In genomic region chr6:137884857-137885256, GRCh38 we compare ENCODE assay signal across 7 cellular contexts. TPM values are rescaled to one million over a fixed set of nuclear protein-coding genes. Genes with fewer than 3 reads are reported as not detected.
DNase-seq lines count a peak whose midpoint lies in the region; ATAC-seq and TF ChIP-seq lines count a peak whose summit lies in the region.
"Not testable (repeated sequence)": the region's sequence is repeated elsewhere in the genome, so short reads cannot be mapped to it uniquely, and the experiment has no call there.

No MANE protein-coding gene starts in this region.

- not testable (repeated sequence) for TF ChIP-seq CTCF in activated CD8-positive, alpha-beta T cell treated with anti-CD3 and anti-CD28 coated beads for 36 hours (IDR thresholded peaks at IDR 0.05); natural killer cell (IDR thresholded peaks at IDR 0.05)

- H3K27ac Mint-ChIP-seq in CD4-positive, alpha-beta memory T cell, result peak overlapping the region; percentile 22 to 99 (median 67)
- H3K27ac Mint-ChIP-seq in T-helper 17 cell (peak overlapping the region; percentile 96), natural killer cell (peak overlapping the region in 1 of 2 donors; percentile 89)
- H3K27ac Mint-ChIP-seq in activated CD8-positive, alpha-beta T cell treated with anti-CD3 and anti-CD28 coated beads for 36 hours, result peak overlapping the region; percentile 51
- peak overlapping the region; percentile 34 for H3K27ac Mint-ChIP-seq in activated naive CD4-positive, alpha-beta T cell treated with anti-CD3 and anti-CD28 coated beads for 36 hours
- H3K27ac Mint-ChIP-seq in activated naive CD8-positive, alpha-beta T cell treated with anti-CD3 and anti-CD28 coated beads for 36 hours, result peak overlapping the region; percentile 68
- peak overlapping the region; percentile 97 to 100 for H3K27ac Mint-ChIP-seq in effector memory CD8-positive, alpha-beta T cell

- intact Hi-C loops in CD4-positive, alpha-beta memory T cell (cut with micrococcal nuclease); activated CD8-positive, alpha-beta T cell treated with anti-CD3 and anti-CD28 coated beads for 36 hours (cut with micrococcal nuclease); activated naive CD4-positive, alpha-beta T cell treated with anti-CD3 and anti-CD28 coated beads for 36 hours (cut with micrococcal nuclease); natural killer cell (cut with micrococcal nuclease): not testable (repeated sequence)

- peaks cover 46% of the 10 kb centered on the region for H3K4me1 ChIP-seq in CD4-positive, alpha-beta memory T cell (ENCODE audit: insufficient read depth, low read length)

- H3K9me3 Mint-ChIP-seq in CD4-positive, alpha-beta memory T cell, result peaks cover 0 to 55% (median 4%) of the 10 kb centered on the region in 8 donors
- peaks cover 20% of the 10 kb centered on the region for H3K9me3 Mint-ChIP-seq in activated CD8-positive, alpha-beta T cell treated with anti-CD3 and anti-CD28 coated beads for 36 hours
- peaks cover 19% of the 10 kb centered on the region for H3K9me3 Mint-ChIP-seq in activated naive CD4-positive, alpha-beta T cell treated with anti-CD3 and anti-CD28 coated beads for 36 hours
- H3K9me3 Mint-ChIP-seq in activated naive CD8-positive, alpha-beta T cell treated with anti-CD3 and anti-CD28 coated beads for 36 hours, result peaks cover 30% of the 10 kb centered on the region
- H3K9me3 Mint-ChIP-seq in effector memory CD8-positive, alpha-beta T cell; natural killer cell: not testable (repeated sequence)

- H3K9me3 ChIP-seq in CD4-positive, alpha-beta memory T cell (ENCODE audit: control insufficient read depth in 1 of 2, low read length in 2 of 2); T-helper 17 cell (ENCODE audit: control insufficient read depth, low read length, poor library complexity, severe bottlenecking): not testable (repeated sequence)

- H3K4me1 Mint-ChIP-seq in CD4-positive, alpha-beta memory T cell, result peaks cover 24 to 70% (median 44%) of the 10 kb centered on the region in 4 donors
- H3K4me1 Mint-ChIP-seq in T-helper 17 cell, result peaks cover 38% of the 10 kb centered on the region
- H3K4me1 Mint-ChIP-seq in activated CD8-positive, alpha-beta T cell treated with anti-CD3 and anti-CD28 coated beads for 36 hours (ENCODE audit: low read depth), result peaks cover 51% of the 10 kb centered on the region
- peaks cover 42% of the 10 kb centered on the region for H3K4me1 Mint-ChIP-seq in activated naive CD4-positive, alpha-beta T cell treated with anti-CD3 and anti-CD28 coated beads for 36 hours (ENCODE audit: low read depth)
- H3K4me1 Mint-ChIP-seq in activated naive CD8-positive, alpha-beta T cell treated with anti-CD3 and anti-CD28 coated beads for 36 hours, result peaks cover 41% of the 10 kb centered on the region
- H3K4me1 Mint-ChIP-seq in effector memory CD8-positive, alpha-beta T cell (ENCODE audit: low read depth in 2 of 2), result peaks cover 20 to 29% of the 10 kb centered on the region in 2 donors
- H3K4me1 Mint-ChIP-seq in natural killer cell, result peaks cover 25 to 30% of the 10 kb centered on the region in 2 donors

- H3K4me3 ChIP-seq in CD4-positive, alpha-beta memory T cell (ENCODE audit: low read length in 2 of 2), result not testable (repeated sequence)

- H3K27me3 Mint-ChIP-seq in CD4-positive, alpha-beta memory T cell; T-helper 17 cell; activated CD8-positive, alpha-beta T cell treated with anti-CD3 and anti-CD28 coated beads for 36 hours; activated naive CD4-positive, alpha-beta T cell treated with anti-CD3 and anti-CD28 coated beads for 36 hours (ENCODE audit: low read depth); activated naive CD8-positive, alpha-beta T cell treated with anti-CD3 and anti-CD28 coated beads for 36 hours; effector memory CD8-positive, alpha-beta T cell; natural killer cell (ENCODE audit: low read depth in 2 of 2): not testable (repeated sequence)

- peaks cover 25% of the 10 kb centered on the region for H3K36me3 ChIP-seq in CD4-positive, alpha-beta memory T cell (ENCODE audit: insufficient read depth, low read length)

- peak overlapping the region in 3 of 8 donors; percentile 23 to 66 (median 50) for H3K4me3 Mint-ChIP-seq in CD4-positive, alpha-beta memory T cell
- peak overlapping the region; percentile 74 for H3K4me3 Mint-ChIP-seq in T-helper 17 cell
- not testable (repeated sequence) for H3K4me3 Mint-ChIP-seq in activated CD8-positive, alpha-beta T cell treated with anti-CD3 and anti-CD28 coated beads for 36 hours; activated naive CD4-positive, alpha-beta T cell treated with anti-CD3 and anti-CD28 coated beads for 36 hours; activated naive CD8-positive, alpha-beta T cell treated with anti-CD3 and anti-CD28 coated beads for 36 hours
- H3K4me3 Mint-ChIP-seq in effector memory CD8-positive, alpha-beta T cell, result peak overlapping the region in 1 of 2 donors; percentile 80
- H3K4me3 Mint-ChIP-seq in natural killer cell, result peak overlapping the region; percentile 79

- DNase-seq in CD4-positive, alpha-beta memory T cell, result peak in 4 of 5 donors; percentile 17 to 42 (median 40)
- DNase-seq in T-helper 17 cell; activated CD8-positive, alpha-beta T cell treated with anti-CD3 and anti-CD28 coated beads for 36 hours; activated naive CD4-positive, alpha-beta T cell treated with anti-CD3 and anti-CD28 coated beads for 36 hours; activated naive CD8-positive, alpha-beta T cell treated with anti-CD3 and anti-CD28 coated beads for 36 hours; effector memory CD8-positive, alpha-beta T cell; natural killer cell: not testable (repeated sequence)

- not testable (repeated sequence) for ATAC-seq in T-helper 17 cell; activated CD8-positive, alpha-beta T cell treated with anti-CD3 and anti-CD28 coated beads for 36 hours; effector memory CD8-positive, alpha-beta T cell (replicated peaks); natural killer cell

- POLR2A ChIA-PET in CD4-positive, alpha-beta memory T cell (lab: Charles Lee; ENCODE audit: partially characterized antibody), result interaction anchor here (9.8 kb wide), 1 partner anchor 14 kb away, joined by 125 read pairs; the partner anchor contains the start of gene TNFAIP3
- POLR2A ChIA-PET in activated CD8-positive, alpha-beta T cell treated with anti-CD3 and anti-CD28 coated beads for 36 hours (lab: Charles Lee), result interaction anchor here (2.0 kb wide), 1 partner anchor 42 kb away, joined by 13 read pairs; no protein-coding TSS in a partner anchor

- CTCF ChIA-PET in CD4-positive, alpha-beta memory T cell (lab: Charles Lee; ENCODE audit: partially characterized antibody), result interaction anchor here (1.1 to 6.7 kb wide), 5 partner anchors 8 to 85 kb away, joined by 3 to 84 read pairs (median 6); partner anchors contain the start of gene TNFAIP3
- CTCF ChIA-PET in activated CD8-positive, alpha-beta T cell treated with anti-CD3 and anti-CD28 coated beads for 36 hours (lab: Charles Lee), result interaction anchor here (0.8 to 2.1 kb wide), 5 partner anchors 17 to 184 kb away, joined by 3 to 14 read pairs (median 4); partner anchors contain the start of gene TNFAIP3
- CTCF ChIA-PET in activated naive CD4-positive, alpha-beta T cell treated with anti-CD3 and anti-CD28 coated beads for 36 hours (lab: Charles Lee), result interaction anchor here (0.9 to 12.9 kb wide), 3 partner anchors 47 to 180 kb away, joined by 3 to 156 read pairs (median 6); no protein-coding TSS in a partner anchor

- H3K36me3 Mint-ChIP-seq in CD4-positive, alpha-beta memory T cell, result peaks cover 42 to 52% of the 10 kb centered on the region in 2 donors
- H3K36me3 Mint-ChIP-seq in T-helper 17 cell (ENCODE audit: low read depth); natural killer cell: not testable (repeated sequence)
- H3K36me3 Mint-ChIP-seq in activated CD8-positive, alpha-beta T cell treated with anti-CD3 and anti-CD28 coated beads for 36 hours (ENCODE audit: low read depth), result peaks cover 76% of the 10 kb centered on the region
- peaks cover 57% of the 10 kb centered on the region for H3K36me3 Mint-ChIP-seq in activated naive CD4-positive, alpha-beta T cell treated with anti-CD3 and anti-CD28 coated beads for 36 hours (ENCODE audit: low read depth)
- peaks cover 71% of the 10 kb centered on the region for H3K36me3 Mint-ChIP-seq in activated naive CD8-positive, alpha-beta T cell treated with anti-CD3 and anti-CD28 coated beads for 36 hours
- peaks cover 75% of the 10 kb centered on the region for H3K36me3 Mint-ChIP-seq in effector memory CD8-positive, alpha-beta T cell (ENCODE audit: insufficient read depth)

- not testable (repeated sequence) for H3K27ac ChIP-seq in CD4-positive, alpha-beta memory T cell (ENCODE audit: low read depth, low read length)

- H3K27me3 ChIP-seq in CD4-positive, alpha-beta memory T cell (ENCODE audit: insufficient read depth, low read length), result not testable (repeated sequence)

RNA-seq across cellular contexts. Expression of gene TNFAIP3, which starts 17.8 kb away (rescaled TPM):
- 100 to 1,000 TPM; 145 to 165 TPM for total RNA-seq in CD4-positive, alpha-beta memory T cell
- polyA plus RNA-seq in CD4-positive, alpha-beta memory T cell, result 100 to 1,000 TPM; 112 to 318 TPM
- total RNA-seq in T-helper 17 cell (1,000 to 10,000 TPM; 4,032 to 4,607 TPM), natural killer cell (1,000 to 10,000 TPM; 1,163 to 1,298 (median 1,241) TPM)
- total RNA-seq in activated CD8-positive, alpha-beta T cell treated with anti-CD3 and anti-CD28 coated beads for 36 hours, result 100 to 1,000 TPM; 399 to 402 TPM
- total RNA-seq in activated naive CD4-positive, alpha-beta T cell treated with anti-CD3 and anti-CD28 coated beads for 36 hours, result 100 to 1,000 TPM; 289 to 294 TPM
- 100 to 1,000 TPM; 214 to 222 TPM for total RNA-seq in activated naive CD8-positive, alpha-beta T cell treated with anti-CD3 and anti-CD28 coated beads for 36 hours
